Comparison of ENCODE assay signal across 28 cellular contexts in genomic region chr16:82878466-82878865, GRCh38.
"Had no signal": no experiment of that assay in that cellular context is flagged by ENCODE, and none has a peak within 500 bp of the region (broad histone marks: within the 10 kb centered on the region; RNA-seq: fewer than 3 reads in every experiment).

No MANE protein-coding gene starts in this region.

- H3K27ac ChIP-seq: adrenal gland, body of pancreas, esophagus squamous epithelium, gastroesophageal sphincter had no signal

- H3K27me3 ChIP-seq: adrenal gland, body of pancreas, esophagus squamous epithelium, gastroesophageal sphincter had no signal

- H3K36me3 ChIP-seq: adrenal gland, esophagus squamous epithelium, gastroesophageal sphincter had no signal

- H3K4me1 ChIP-seq: adrenal gland, body of pancreas, esophagus squamous epithelium had no signal

- ATAC-seq: activated CD4-positive, alpha-beta T cell treated with anti-CD3 and anti-CD28 coated beads for 36 hours; activated CD8-positive, alpha-beta memory T cell treated with anti-CD3 and anti-CD28 coated beads, Interleukin-2, amount 10 ng/mL, durations not matched to agents 7 days and 5 days; activated CD8-positive, alpha-beta T cell treated with anti-CD3 and anti-CD28 coated beads, Interleukin-2, amount 10 ng/mL, durations not matched to agents 7 days and 5 days; activated naive CD8-positive, alpha-beta T cell treated with anti-CD3 and anti-CD28 coated beads, Interleukin-2, amount 50 U/mL, for 24 hours; body of pancreas; effector memory CD8-positive, alpha-beta T cell; gastroesophageal sphincter had no signal

- H3K4me3 ChIP-seq: adrenal gland, body of pancreas, esophagus squamous epithelium, gastroesophageal sphincter had no signal

- DNase-seq: activated CD4-positive, alpha-beta memory T cell treated with anti-CD3 and anti-CD28 coated beads for 36 hours; activated CD4-positive, alpha-beta T cell treated with anti-CD3 and anti-CD28 coated beads for 36 hours; activated CD4-positive, alpha-beta T cell treated with anti-CD3 and anti-CD28 coated beads, Interleukin-2, amount 10 ng/mL, durations not matched to agents 24 days and 14 days; activated CD4-positive, CD25-positive, alpha-beta regulatory T cell; activated CD4-positive, CD25-positive, alpha-beta regulatory T cell treated with anti-CD3 and anti-CD28 coated beads, Interleukin-2, amount 50 U/mL, for 72 hours; activated CD8-positive, alpha-beta memory T cell treated with anti-CD3 and anti-CD28 coated beads, Interleukin-2, amount 10 ng/mL, durations not matched to agents 7 days and 5 days; activated CD8-positive, alpha-beta memory T cell treated with anti-CD3 and anti-CD28 coated beads, Interleukin-2, amount 50 U/mL, for 4 hours; activated CD8-positive, alpha-beta T cell treated with anti-CD3 and anti-CD28 coated beads, Interleukin-2, amount 10 ng/mL, durations not matched to agents 7 days and 5 days; activated effector memory CD4-positive, alpha-beta T cell treated with anti-CD3 and anti-CD28 coated beads, Interleukin-2, amount 50 U/mL, for 16 hours; activated naive CD4-positive, alpha-beta T cell treated with anti-CD3 and anti-CD28 coated beads for 36 hours; activated naive CD8-positive, alpha-beta T cell treated with anti-CD3 and anti-CD28 coated beads for 36 hours; activated naive CD8-positive, alpha-beta T cell treated with anti-CD3 and anti-CD28 coated beads, Interleukin-2, amount 50 U/mL, for 24 hours; activated T-cell treated with anti-CD3 and anti-CD28 coated beads, Interleukin-2, amount 50 U/mL, for 1 hour; activated T-cell treated with anti-CD3 and anti-CD28 coated beads, Interleukin-2, amount 50 U/mL, for 48 hours; adrenal gland; amygdala; aorta; body of pancreas; caudate nucleus; cortex of kidney; dermis blood vessel endothelial cell; effector CD4-positive, alpha-beta T cell; effector memory CD8-positive, alpha-beta T cell; erythroblast; esophagus squamous epithelium; foreskin melanocyte; T-helper 2 cell had no signal

- H3K9me3 ChIP-seq: adrenal gland, body of pancreas, esophagus squamous epithelium, gastroesophageal sphincter had no signal
